In genomic region chr5:28947865-28948264, GRCh38 we compare ENCODE assay signal across 8 cellular contexts.
"Had no signal": no experiment of that assay in that cellular context is flagged by ENCODE, and none has a peak within 500 bp of the region (broad histone marks: within the 10 kb centered on the region; RNA-seq: fewer than 3 reads in every experiment).

No MANE protein-coding gene starts in this region.

- H2AFZ ChIP-seq: GM23248 had no signal

- H3K27ac ChIP-seq: GM23248, HL-60 had no signal

- H3K4me1 ChIP-seq: HAP-1 had no signal

- ATAC-seq: HCT116 had no signal

- H3K9ac ChIP-seq: GM23248 had no signal

- H3K9me3 ChIP-seq: HAP-1 had no signal

- H3K4me3 ChIP-seq: GM23248, HAP-1 had no signal

- H3K36me3 ChIP-seq: HAP-1 had no signal

- DNase-seq: GM23248, GOT3, H7, HFFc6, KG1 had no signal
